In the genomic region with DNA sequence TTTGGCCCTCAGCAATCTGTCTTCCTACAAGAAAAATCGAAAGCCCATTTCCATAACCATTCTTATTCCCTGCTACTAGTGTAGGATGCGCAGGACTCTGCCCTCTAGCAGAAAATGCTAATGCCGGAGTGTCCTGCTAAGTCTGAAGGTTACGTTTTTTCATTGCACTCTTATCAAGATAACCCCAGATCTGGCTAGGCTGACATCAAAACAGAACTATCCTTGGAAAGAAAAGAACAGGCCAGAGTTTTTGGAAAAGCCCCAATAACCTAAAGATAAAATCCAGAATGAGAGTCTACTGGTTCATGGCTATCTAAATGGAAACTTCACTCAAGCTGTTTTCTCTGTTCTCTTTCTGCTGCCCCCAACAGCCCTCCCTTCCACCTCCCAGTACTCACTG, we compare ENCODE assay signal across 15 cellular contexts. TPM values are rescaled to one million over a fixed set of nuclear protein-coding genes. Genes with fewer than 3 reads are reported as not detected.
DNase-seq lines count a peak whose midpoint lies in the region; TF ChIP-seq lines count a peak whose summit lies in the region.
"Had no signal": no experiment of that assay in that cellular context is flagged by ENCODE, and none has a peak within 500 bp of the region (broad histone marks: within the 10 kb centered on the region; RNA-seq: fewer than 3 reads in every experiment).

No MANE protein-coding gene starts in this region.

- TF ChIP-seq CTCF in GM10248 (IDR thresholded peaks at IDR 0.05; ENCODE audit: control extremely low read depth, extremely low read depth, low read depth, missing control alignments) = peak; percentile 3
- TF ChIP-seq CTCF in brain (conservative IDR thresholded peaks at IDR 0.05) = no peak

- H3K27me3 Mint-ChIP-seq in brain = peaks cover 10% of the 10 kb centered on the region
- peaks cover 10 to 28% (median 21%) of the 10 kb centered on the region in 3 donors for H3K27me3 Mint-ChIP-seq in immature natural killer cell (ENCODE audit: low read depth in 3 of 3)

- peak overlapping the region; percentile 89 to 98 (median 95) for H3K4me3 Mint-ChIP-seq in brain
- peak overlapping the region in 4 of 5 donors; percentile 4 to 88 (median 86) for H3K4me3 Mint-ChIP-seq in immature natural killer cell

- H3K27ac Mint-ChIP-seq in brain (peak overlapping the region in 4 of 5 experiments; percentile 86 to 97 (median 92)), immature natural killer cell (no peak overlapping the region)
- H3K27ac Mint-ChIP-seq: activated naive CD8-positive, alpha-beta T cell treated with anti-CD3 and anti-CD28 coated beads, Interleukin-2, amount 10 ng/mL, durations not matched to agents 7 days and 5 days; stimulated activated naive B cell treated with anti-CD40 and anti-IgM and Interleukin-4, amounts not matched to agents 10 μg/mL and 1 μg/mL and 100 μg/mL, for 72 hours had no signal

- H3K9me3 ChIP-seq in skeletal muscle satellite cell (replicated peaks; ENCODE audit: low read length) = no peaks in the 10 kb centered on the region

- CTCF ChIA-PET in GM10248 (lab: Yijun Ruan, JAX) = no interaction called here

- no peaks in the 10 kb centered on the region for H3K36me3 ChIP-seq in skeletal muscle satellite cell (ENCODE audit: insufficient read depth, low read length)

- no peak overlapping the region for H3K9ac ChIP-seq in skeletal muscle satellite cell (ENCODE audit: low read depth, low read length)

- POLR2A ChIA-PET in GM10248 (lab: Yijun Ruan, JAX) = no interaction called here

- H3K4me3 ChIP-seq in skeletal muscle satellite cell (ENCODE audit: low read length) = peak overlapping the region; percentile 84

- no peak for DNase-seq in GM10248 (ENCODE audit: extremely low spot score)
- no peak for DNase-seq in immature natural killer cell
- DNase-seq in SKM-1 treated with dmso at 0.1 percent for 144 hours (lab: John Stamatoyannopoulos, UW; ENCODE audit: unreplicated experiment) = no peak
- DNase-seq in stimulated activated CD4-positive, alpha-beta T cell treated with anti-CD3 and anti-CD28 coated beads, Interleukin-4, amount 100 ng/mL, for 24 hours = no peak
- no peak for DNase-seq in NCI-H2029 treated with DMSO at 0.1 percent for 48 hours (lab: John Stamatoyannopoulos, UW)
- no peak for DNase-seq in MV-4-11 (lab: John Stamatoyannopoulos, UW)
- DNase-seq: activated naive CD8-positive, alpha-beta T cell treated with anti-CD3 and anti-CD28 coated beads, Interleukin-2, amount 10 ng/mL, durations not matched to agents 7 days and 5 days; effector memory CD8-positive, alpha-beta T cell; naive thymus-derived CD8-positive, alpha-beta T cell; NCI-H2171 treated with DMSO at 0.1 percent for 48 hours; OCI-M1; stimulated activated CD4-positive, alpha-beta T cell treated with anti-CD3 and anti-CD28 coated beads, Interleukin-1b, Interleukin-23, amount 100 ng/mL, for 48 hours; stimulated activated naive B cell treated with anti-CD40 and anti-IgM and Interleukin-4, amounts not matched to agents 10 μg/mL and 1 μg/mL and 100 μg/mL, for 72 hours had no signal

- H3K27me3 ChIP-seq in skeletal muscle satellite cell (ENCODE audit: control insufficient read depth, insufficient read depth, low read length) = no peaks in the 10 kb centered on the region

- H3K9me3 Mint-ChIP-seq in brain (peaks cover 0 to 3% (median 0%) of the 10 kb centered on the region in 5 experiments), immature natural killer cell (no peaks in the 10 kb centered on the region)
- H3K9me3 Mint-ChIP-seq: activated naive CD8-positive, alpha-beta T cell treated with anti-CD3 and anti-CD28 coated beads, Interleukin-2, amount 10 ng/mL, durations not matched to agents 7 days and 5 days; effector memory CD8-positive, alpha-beta T cell; naive thymus-derived CD8-positive, alpha-beta T cell; stimulated activated naive B cell treated with anti-CD40 and anti-IgM and Interleukin-4, amounts not matched to agents 10 μg/mL and 1 μg/mL and 100 μg/mL, for 72 hours had no signal

- peak overlapping the region; percentile 94 for H3K4me2 ChIP-seq in skeletal muscle satellite cell (ENCODE audit: low read length)

- peaks cover 31% of the 10 kb centered on the region for H3K4me1 Mint-ChIP-seq in brain
- peaks cover 12 to 15% of the 10 kb centered on the region in 2 donors for H3K4me1 Mint-ChIP-seq in immature natural killer cell

- H3K36me3 Mint-ChIP-seq in brain (peaks cover 35% of the 10 kb centered on the region), immature natural killer cell (no peaks in the 10 kb centered on the region)
- H3K36me3 Mint-ChIP-seq: activated naive CD8-positive, alpha-beta T cell treated with anti-CD3 and anti-CD28 coated beads, Interleukin-2, amount 10 ng/mL, durations not matched to agents 7 days and 5 days; naive thymus-derived CD8-positive, alpha-beta T cell; stimulated activated naive B cell treated with anti-CD40 and anti-IgM and Interleukin-4, amounts not matched to agents 10 μg/mL and 1 μg/mL and 100 μg/mL, for 72 hours had no signal

- H3K4me1 ChIP-seq in skeletal muscle satellite cell (ENCODE audit: control insufficient read depth, insufficient read depth, low read length) = peaks cover 14% of the 10 kb centered on the region

RNA-seq across cellular contexts. Expression of gene RNF152, which starts 0.9 kb away (rescaled TPM):
- polyA plus RNA-seq in brain (ENCODE audit: insufficient read depth, low read depth, low replicate concordance) = 0.56 TPM
- under 1 TPM in 1 of 3 donors, not detected in 2; 0.07 TPM for polyA plus RNA-seq in immature natural killer cell
- 0.87 and 3.0 TPM in 2 replicates for total RNA-seq in skeletal muscle satellite cell (2012; rRNA removed)
- polyA plus RNA-seq: naive thymus-derived CD8-positive, alpha-beta T cell had no signal

Comparison
In these comparisons a context has a peak if more than half of its experiments do, and no peak if none do; other contexts are left out.
1. H3K27ac Mint-ChIP-seq: peak in brain (4 of 5); none in immature natural killer cell (0 of 6).